In the genomic region with DNA sequence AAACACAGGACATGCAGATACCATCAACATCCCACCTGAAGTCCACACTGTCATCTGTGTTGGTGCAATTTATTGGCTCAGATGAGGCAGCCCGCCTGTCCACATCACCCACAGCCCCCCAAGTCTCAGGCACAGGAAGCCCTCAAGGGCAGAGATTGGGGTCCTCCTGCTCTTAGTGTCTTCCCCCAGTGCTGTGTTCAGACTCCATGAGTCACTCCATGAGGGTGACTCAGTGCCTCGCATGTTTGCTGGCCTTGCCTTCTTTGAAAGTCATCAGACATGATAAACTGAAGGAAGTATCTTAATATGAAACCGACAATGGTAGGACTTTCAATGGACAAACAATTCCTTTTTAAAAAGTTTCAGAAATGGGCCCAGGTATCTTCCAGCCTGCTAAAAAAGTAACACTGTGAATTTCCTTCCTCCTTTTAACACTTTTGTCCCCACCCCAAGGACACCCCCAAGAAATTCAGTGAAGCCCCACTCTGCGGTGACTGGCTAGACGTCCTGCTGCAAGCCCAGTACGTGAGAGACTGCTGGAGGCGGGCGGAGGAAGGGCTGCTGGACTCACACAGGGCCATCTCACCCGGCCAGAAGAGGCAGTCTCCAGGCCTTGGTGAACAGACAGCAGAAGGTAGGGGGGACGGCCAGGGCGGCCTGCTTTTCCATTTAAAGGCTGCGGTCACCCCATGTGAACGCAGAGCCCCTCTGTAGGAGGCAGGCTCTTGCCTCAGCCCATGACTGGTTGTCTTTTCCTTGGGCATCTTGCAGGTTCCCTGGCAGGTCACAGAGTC, we compare ENCODE assay signal across 1 cellular context.
TF ChIP-seq lines count a peak whose summit lies in the region.

No MANE protein-coding gene starts in this region.

TF ChIP-seq in IMR-90, 13 proteins besides CTCF, POLR2A, EP300 and RAD21 (continued from another document):
- TF ChIP-seq, protein P1, sequence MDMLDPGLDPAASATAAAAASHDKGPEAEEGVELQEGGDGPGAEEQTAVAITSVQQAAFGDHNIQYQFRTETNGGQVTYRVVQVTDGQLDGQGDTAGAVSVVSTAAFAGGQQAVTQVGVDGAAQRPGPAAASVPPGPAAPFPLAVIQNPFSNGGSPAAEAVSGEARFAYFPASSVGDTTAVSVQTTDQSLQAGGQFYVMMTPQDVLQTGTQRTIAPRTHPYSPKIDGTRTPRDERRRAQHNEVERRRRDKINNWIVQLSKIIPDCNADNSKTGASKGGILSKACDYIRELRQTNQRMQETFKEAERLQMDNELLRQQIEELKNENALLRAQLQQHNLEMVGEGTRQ (IDR thresholded peaks at IDR 0.05; ENCODE audit: low read depth, low read length): no peak
